ENCODE assay signal across 23 cellular contexts in the genomic region with DNA sequence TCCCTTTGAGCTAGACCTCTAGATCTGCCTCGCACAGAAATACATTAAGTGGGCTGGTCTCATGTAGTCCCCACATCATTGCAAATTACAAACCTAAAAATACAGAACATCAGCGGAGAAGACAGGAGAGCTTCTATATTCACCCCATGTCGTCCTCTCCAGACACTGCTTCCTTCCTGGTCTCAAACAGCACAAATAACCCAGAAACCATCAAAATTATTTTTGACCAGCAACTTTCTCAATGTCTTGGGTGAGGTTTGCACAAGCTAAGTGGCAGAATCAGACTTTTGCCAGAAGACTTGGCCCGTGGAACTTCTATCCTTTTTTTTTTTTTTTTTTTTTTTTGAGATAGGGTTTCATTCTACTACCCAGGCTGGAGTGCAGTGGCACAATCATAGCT. TPM values are rescaled to one million over a fixed set of nuclear protein-coding genes. Genes with fewer than 3 reads are reported as not detected.
"Had no signal": no experiment of that assay in that cellular context is flagged by ENCODE, and none has a peak within 500 bp of the region (broad histone marks: within the 10 kb centered on the region; RNA-seq: fewer than 3 reads in every experiment).

No MANE protein-coding gene starts in this region.

- H3K27ac ChIP-seq: breast epithelium, heart left ventricle, left ventricle myocardium inferior, neural progenitor cell, pancreas, thoracic aorta, VCaP had no signal

- H3K9me3 ChIP-seq: breast epithelium, heart left ventricle, left ventricle myocardium inferior, mucosa of descending colon, pancreas, thoracic aorta had no signal

- H3K9me3 Mint-ChIP-seq: activated naive CD4-positive, alpha-beta T cell treated with anti-CD3 and anti-CD28 coated beads, Interleukin-2, amount 10 ng/mL, durations not matched to agents 7 days and 5 days; neural progenitor cell; stimulated activated effector memory CD8-positive, alpha-beta T cell treated with anti-CD3 and anti-CD28 coated beads, Interleukin-12 subunit alpha, Interleukin-12 subunit beta, amount 100 ng/mL, for 72 hours had no signal

- H3K36me3 ChIP-seq: breast epithelium, heart left ventricle, left ventricle myocardium inferior, neural progenitor cell, pancreas, thoracic aorta had no signal

- H3K4me1 Mint-ChIP-seq: activated naive CD4-positive, alpha-beta T cell treated with anti-CD3 and anti-CD28 coated beads, Interleukin-2, amount 10 ng/mL, durations not matched to agents 7 days and 5 days; neural progenitor cell; stimulated activated effector memory CD8-positive, alpha-beta T cell treated with anti-CD3 and anti-CD28 coated beads, Interleukin-12 subunit alpha, Interleukin-12 subunit beta, amount 100 ng/mL, for 72 hours had no signal

- H3K27me3 ChIP-seq: breast epithelium, heart left ventricle, neural progenitor cell, pancreas had no signal

- H2AFZ ChIP-seq: neural progenitor cell had no signal

- H3K4me3 ChIP-seq: breast epithelium, heart left ventricle, left ventricle myocardium inferior, mucosa of descending colon, neural progenitor cell, pancreas, thoracic aorta had no signal

- H3K27ac Mint-ChIP-seq: activated naive CD4-positive, alpha-beta T cell treated with anti-CD3 and anti-CD28 coated beads, Interleukin-2, amount 10 ng/mL, durations not matched to agents 7 days and 5 days; naive thymus-derived CD4-positive, alpha-beta T cell; neural progenitor cell; stimulated activated effector memory CD8-positive, alpha-beta T cell treated with anti-CD3 and anti-CD28 coated beads, Interleukin-12 subunit alpha, Interleukin-12 subunit beta, amount 100 ng/mL, for 72 hours; T-helper 1 cell treated with Interleukin-12 subunit alpha and Interleukin-12 subunit beta and Interleukin-4 antibody, amounts not matched to agents 30 μg/mL and 1 μg/mL, for 36 hours had no signal

- H3K4me2 ChIP-seq: neural progenitor cell had no signal

- H3K4me1 ChIP-seq: breast epithelium, left ventricle myocardium inferior, neural progenitor cell, pancreas had no signal

- H3K4me3 Mint-ChIP-seq: activated naive CD4-positive, alpha-beta T cell treated with anti-CD3 and anti-CD28 coated beads, Interleukin-2, amount 10 ng/mL, durations not matched to agents 7 days and 5 days; naive thymus-derived CD4-positive, alpha-beta T cell; neural progenitor cell; stimulated activated effector memory CD8-positive, alpha-beta T cell treated with anti-CD3 and anti-CD28 coated beads, Interleukin-12 subunit alpha, Interleukin-12 subunit beta, amount 100 ng/mL, for 72 hours; T-helper 1 cell treated with Interleukin-12 subunit alpha and Interleukin-12 subunit beta and Interleukin-4 antibody, amounts not matched to agents 30 μg/mL and 1 μg/mL, for 36 hours had no signal

- H3K9ac ChIP-seq: neural progenitor cell had no signal

- ATAC-seq: heart left ventricle; mucosa of descending colon; naive thymus-derived CD4-positive, alpha-beta T cell; pancreas; sciatic nerve; stimulated activated effector memory CD8-positive, alpha-beta T cell treated with anti-CD3 and anti-CD28 coated beads, Interleukin-12 subunit alpha, Interleukin-12 subunit beta, amount 100 ng/mL, for 72 hours had no signal

- H3K36me3 Mint-ChIP-seq: activated naive CD4-positive, alpha-beta T cell treated with anti-CD3 and anti-CD28 coated beads, Interleukin-2, amount 10 ng/mL, durations not matched to agents 7 days and 5 days; neural progenitor cell had no signal

- DNase-seq: activated CD4-positive, alpha-beta T cell treated with anti-CD3 and anti-CD28 coated beads for 1 hour; activated CD8-positive, alpha-beta memory T cell treated with anti-CD3 and anti-CD28 coated beads for 24 hours; activated CD8-positive, alpha-beta memory T cell treated with anti-CD3 and anti-CD28 coated beads, Interleukin-2, amount 50 U/mL, for 48 hours; activated effector memory CD4-positive, alpha-beta T cell treated with Interleukin-2 at 50 U/mL for 16 hours; activated naive CD4-positive, alpha-beta T cell treated with anti-CD3 and anti-CD28 coated beads, Interleukin-2, amount 10 ng/mL, durations not matched to agents 7 days and 5 days; activated T-cell treated with anti-CD3 and anti-CD28 coated beads, Interleukin-2, amount 50 U/mL, for 48 hours; cerebellar nuclear complex; cortex of kidney; heart left ventricle; left ventricle myocardium inferior; mammary epithelial cell; mucosa of descending colon; naive thymus-derived CD4-positive, alpha-beta T cell; pancreas; stimulated activated CD4-positive, alpha-beta T cell treated with anti-CD3 and anti-CD28 coated beads, Interleukin-4, amount 100 ng/mL, for 24 hours had no signal

- H3K27me3 Mint-ChIP-seq: activated naive CD4-positive, alpha-beta T cell treated with anti-CD3 and anti-CD28 coated beads, Interleukin-2, amount 10 ng/mL, durations not matched to agents 7 days and 5 days had no signal

RNA-seq across cellular contexts. Expression of a gene that starts 28.2 kb away (rescaled TPM):
- total RNA-seq: breast epithelium, frontal cortex, left ventricle myocardium inferior, mammary epithelial cell, thoracic aorta had no signal
- polyA plus RNA-seq: heart left ventricle had no signal
